Comparison of ENCODE assay signal across 10 cellular contexts in genomic region chr9:109856785-109857184, GRCh38.
DNase-seq lines count a peak whose midpoint lies in the region; ATAC-seq, FAIRE-seq and TF ChIP-seq lines count a peak whose summit lies in the region.
"Had no signal": no experiment of that assay in that cellular context is flagged by ENCODE, and none has a peak within 500 bp of the region (broad histone marks: within the 10 kb centered on the region; RNA-seq: fewer than 3 reads in every experiment).

No MANE protein-coding gene starts in this region.

- no peaks in the 10 kb centered on the region for H3K9me3 ChIP-seq in lower lobe of right lung

- no peaks in the 10 kb centered on the region for H3K36me3 Mint-ChIP-seq in type B pancreatic cell

- H3K4me1 Mint-ChIP-seq in type B pancreatic cell (ENCODE audit: unreplicated experiment) = peaks cover 19% of the 10 kb centered on the region

- intact Hi-C loops in lower lobe of right lung (cut with DNase I) = no loop called here

- H3K27ac Mint-ChIP-seq in type B pancreatic cell = peak overlapping the region; percentile 18

- DNase-seq in NCI-H69 (lab: John Stamatoyannopoulos, UW) = peak; percentile 28
- DNase-seq in fibroblast of pulmonary artery (ENCODE audit: low read depth) = peak; percentile 79
- DNase-seq in lower lobe of right lung = peak; percentile 50
- DNase-seq in type B pancreatic cell (ENCODE audit: extremely low spot score, unreplicated experiment) = no peak
- DNase-seq in MV-4-11 (lab: John Stamatoyannopoulos, UW) = no peak
- no peak for DNase-seq in NCI-H1436 treated with DMSO at 0.1 percent for 48 hours (lab: John Stamatoyannopoulos, UW)
- no peak for DNase-seq in GM12892 (ENCODE audit: insufficient read length)
- DNase-seq: cerebellar nuclear complex, DMS153 had no signal

- H3K27me3 Mint-ChIP-seq in type B pancreatic cell = no peaks in the 10 kb centered on the region

- H3K4me1 ChIP-seq in lower lobe of right lung = no peaks in the 10 kb centered on the region

- ATAC-seq in lower lobe of right lung = peak; percentile 61 to 90
- ATAC-seq in HG02759 (IDR thresholded peaks at IDR 0.05; ENCODE audit: unreplicated experiment) = no peak

- H3K4me3 ChIP-seq in fibroblast of pulmonary artery (replicated peaks; ENCODE audit: low read depth, low read length) = no peak overlapping the region
- no peak overlapping the region for H3K4me3 ChIP-seq in lower lobe of right lung

- FAIRE-seq in GM12892 (lab: Jason Lieb, UNC) = no peak

- H3K36me3 ChIP-seq in lower lobe of right lung = no peaks in the 10 kb centered on the region

- no peak overlapping the region for H3K4me3 Mint-ChIP-seq in type B pancreatic cell

- H3K27ac ChIP-seq in lower lobe of right lung = peak overlapping the region; percentile 69

- no peak for TF ChIP-seq POLR2A in GM12892 (IDR thresholded peaks at IDR 0.05; ENCODE audit: low read depth, low read length)

- TF ChIP-seq CTCF in fibroblast of pulmonary artery (IDR thresholded peaks at IDR 0.05; ENCODE audit: low read length, missing control alignments) (no peak), lower lobe of right lung (IDR thresholded peaks at IDR 0.05) (no peak), type B pancreatic cell (conservative IDR thresholded peaks at IDR 0.05) (no peak)

- H3K9me3 Mint-ChIP-seq in type B pancreatic cell = peaks cover 4% of the 10 kb centered on the region

- H3K27me3 ChIP-seq in lower lobe of right lung (ENCODE audit: low read depth) = no peaks in the 10 kb centered on the region

Comparison
In these comparisons a context has a peak if more than half of its experiments do, and no peak if none do; other contexts are left out.
1. DNase-seq: peak in NCI-H69 (single experiment), fibroblast of pulmonary artery (single experiment) and lower lobe of right lung (single experiment); none in type B pancreatic cell (single experiment), MV-4-11 (single experiment), NCI-H1436 treated with DMSO at 0.1 percent for 48 hours (single experiment) and GM12892 (single experiment).